8 cellular contexts compared by ENCODE assay signal in the genomic region with DNA sequence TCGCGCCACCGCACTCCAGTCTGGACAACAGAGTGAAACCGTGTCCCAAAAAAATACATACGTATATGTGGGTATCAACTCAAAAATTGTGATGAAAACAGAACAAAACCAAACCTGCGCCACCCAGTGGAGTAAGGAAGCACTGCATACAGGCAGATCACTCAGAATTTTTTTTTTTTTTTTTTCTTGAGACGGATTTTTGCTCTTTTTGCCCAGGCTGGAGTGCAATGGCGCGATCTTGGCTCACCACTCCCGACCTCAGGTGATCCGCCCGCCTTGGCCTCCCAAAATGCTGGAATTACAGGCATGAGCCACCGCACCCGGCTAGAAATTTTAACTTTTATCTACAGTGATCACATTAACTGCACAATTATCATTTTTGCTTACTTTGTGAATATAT. TPM values are rescaled to one million over a fixed set of nuclear protein-coding genes. Genes with fewer than 3 reads are reported as not detected.
DNase-seq lines count a peak whose midpoint lies in the region; ATAC-seq lines count a peak whose summit lies in the region.

No MANE protein-coding gene starts in this region.

- DNase-seq in COLO668 (lab: John Stamatoyannopoulos, UW; ENCODE audit: unreplicated experiment) (peak; percentile 1), T-cell (peak; percentile 20 to 73 (median 60)), amniotic stem cell (lab: John Stamatoyannopoulos, UW) (peak; percentile 13), iPS-NIHi7 (ENCODE audit: extremely low spot score) (peak; percentile 56), DMS79 (lab: John Stamatoyannopoulos, UW) (no peak)
- DNase-seq in stimulated activated CD4-positive, alpha-beta T cell treated with anti-CD3 and anti-CD28 coated beads, Interleukin-15, amount 100 ng/mL, for 24 hours, result peak; percentile 81

- ATAC-seq in HG02885 (IDR thresholded peaks at IDR 0.05; ENCODE audit: poor library complexity, unreplicated experiment), result peak; percentile 64
- peak in 3 of 4 experiments; percentile 33 to 44 (median 35) for ATAC-seq in T-cell (replicated peaks in 1 of 4)
- no peak for ATAC-seq in GM19467 (IDR thresholded peaks at IDR 0.05; ENCODE audit: unreplicated experiment)

- CTCF ChIA-PET in T-cell (lab: Charles Lee), result interaction anchor here (0.5 to 1.8 kb wide), 9 partner anchors 16 to 490 kb away, joined by 3 to 17 read pairs (median 4); no protein-coding TSS in a partner anchor

- no peak overlapping the region for H3K27ac Mint-ChIP-seq in T-cell

- peaks cover 3 to 8% (median 5%) of the 10 kb centered on the region in 3 donors for H3K4me1 Mint-ChIP-seq in T-cell

- H3K9me3 Mint-ChIP-seq in T-cell, result no peaks in the 10 kb centered on the region

- no peak overlapping the region for H3K4me3 Mint-ChIP-seq in T-cell

- no peaks in the 10 kb centered on the region for H3K27me3 Mint-ChIP-seq in T-cell

- POLR2A ChIA-PET in T-cell (lab: Charles Lee), result no interaction called here

- no peaks in the 10 kb centered on the region for H3K36me3 Mint-ChIP-seq in T-cell

RNA-seq across cellular contexts. Expression of gene TMEM236, which starts 9.1 kb away (rescaled TPM):
- total RNA-seq in T-cell, result under 1 TPM in 4 of 5 donors, not detected in 1; 0.03 to 0.38 (median 0.07) TPM
